ENCODE assay signal across 21 cellular contexts in the genomic region with DNA sequence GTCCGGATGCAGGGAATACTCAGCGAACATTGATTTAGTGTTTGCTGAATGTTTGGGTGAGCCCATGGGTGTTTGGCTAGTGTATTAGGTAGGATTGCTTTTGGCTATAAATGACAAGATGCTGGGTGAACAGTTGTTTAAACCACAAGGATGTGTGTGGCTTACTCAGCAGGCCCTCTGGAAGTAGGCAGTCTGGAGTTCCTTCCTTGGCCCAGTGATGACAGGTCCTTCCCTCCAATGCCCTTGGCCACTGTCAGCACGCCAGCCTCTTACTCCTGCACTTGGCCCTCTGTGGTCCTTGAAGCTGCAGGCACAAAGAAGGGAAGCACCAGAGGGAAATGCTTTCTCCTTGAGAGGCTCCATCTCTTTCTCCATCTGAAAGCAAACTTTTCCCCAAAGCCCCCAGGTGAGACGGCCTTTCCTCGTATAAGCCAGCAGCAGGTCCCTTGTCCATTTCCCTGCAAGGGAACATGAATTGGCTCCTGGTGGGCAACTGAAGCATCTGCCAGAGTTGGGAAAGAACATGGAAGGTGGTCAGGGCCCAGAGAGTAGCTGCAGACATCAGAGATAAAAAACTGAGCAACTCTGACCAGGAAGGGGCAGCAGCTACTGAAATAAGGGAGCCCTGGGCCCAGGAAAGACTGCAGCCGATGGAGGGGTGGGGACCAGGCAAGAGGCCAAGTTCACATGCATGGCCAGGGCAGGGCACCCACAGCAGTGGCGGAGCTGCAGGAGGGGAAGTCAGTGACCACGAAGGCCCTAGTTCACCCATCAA.
DNase-seq lines count a peak whose midpoint lies in the region; ATAC-seq and TF ChIP-seq lines count a peak whose summit lies in the region.
"Had no signal": no experiment of that assay in that cellular context is flagged by ENCODE, and none has a peak within 500 bp of the region (broad histone marks: within the 10 kb centered on the region; RNA-seq: fewer than 3 reads in every experiment).

No MANE protein-coding gene starts in this region.

- H3K4ac ChIP-seq in neuronal stem cell (ENCODE audit: low read length) (no peak overlapping the region), trophoblast cell (ENCODE audit: low read depth, low read length) (no peak overlapping the region)

- DNase-seq in cardiac septum (ENCODE audit: low spot score) (peak; percentile 66), heart right ventricle (no peak), RWPE2 (ENCODE audit: low spot score) (peak; percentile 50), neuronal stem cell (ENCODE audit: low spot score) (no peak), PC-9 (no peak), trophoblast cell (no peak)
- no peak for DNase-seq in stimulated activated CD4-positive, alpha-beta T cell treated with anti-CD3 and anti-CD28 coated beads, Interleukin-2, amount 100 ng/mL, for 48 hours
- DNase-seq: activated gamma-delta T cell treated with Interleukin-2 at 50 U/mL for 16 hours, amniotic stem cell, cortex of kidney, Karpas-422, naive B cell, NCI-H1048, NCI-H187 treated with DMSO at 0.1 percent for 48 hours, NCI-H345, SIG-M5 had no signal

- TF ChIP-seq CTCF in heart right ventricle (IDR thresholded peaks at IDR 0.05) (no peak), RWPE2 (IDR thresholded peaks at IDR 0.05; ENCODE audit: poor library complexity, severe bottlenecking) (no peak), PC-9 (conservative IDR thresholded peaks at IDR 0.05) (no peak)

- CTCF ChIA-PET in PC-9 (lab: Charles Lee), result no interaction called here

- H3K27ac ChIP-seq in heart right ventricle, result no peak overlapping the region
- no peak overlapping the region for H3K27ac ChIP-seq in RWPE2 (ENCODE audit: poor library complexity, severe bottlenecking)
- H3K27ac ChIP-seq in neuronal stem cell (replicated peaks; ENCODE audit: low read length), result no peak overlapping the region
- no peak overlapping the region for H3K27ac ChIP-seq in PC-9
- no peak overlapping the region for H3K27ac ChIP-seq in trophoblast cell (ENCODE audit: low read depth, low read length)
- H3K27ac ChIP-seq: breast epithelium, right atrium auricular region, vagina had no signal

- H3K23ac ChIP-seq in neuronal stem cell (ENCODE audit: low read depth, low read length, poor library complexity) (no peak overlapping the region), trophoblast cell (ENCODE audit: low read length) (no peak overlapping the region)

- no peaks in the 10 kb centered on the region for H3F3A ChIP-seq in PC-9 (ENCODE audit: insufficient read depth, low read depth)

- H4K12ac ChIP-seq in trophoblast cell (ENCODE audit: low read depth, low read length), result no peak overlapping the region

- H3K14ac ChIP-seq in neuronal stem cell (ENCODE audit: low read length), result no peak overlapping the region
- H3K14ac ChIP-seq in trophoblast cell (ENCODE audit: low read length), result no peak overlapping the region

- H3K4me2 ChIP-seq in neuronal stem cell (ENCODE audit: insufficient read depth, low read length, poor library complexity, severe bottlenecking), result no peak overlapping the region
- no peak overlapping the region for H3K4me2 ChIP-seq in PC-9
- H3K4me2 ChIP-seq in trophoblast cell (ENCODE audit: low read length), result no peak overlapping the region

- H2AFZ ChIP-seq in neuronal stem cell (ENCODE audit: low read length) (no peak overlapping the region), PC-9 (no peak overlapping the region), trophoblast cell (ENCODE audit: insufficient read depth, low read length, poor library complexity) (no peak overlapping the region)

- no peak overlapping the region for H3K9ac ChIP-seq in neuronal stem cell (ENCODE audit: low read depth, low read length, poor library complexity)
- no peak overlapping the region for H3K9ac ChIP-seq in trophoblast cell (ENCODE audit: low read length)

- WGBS in heart right ventricle, 2 donors, result 85 to 86% methylated on average over 8 of the region's 8 CpGs
- WGBS in neuronal stem cell (ENCODE audit: extremely low coverage in 2 of 2, insufficient read length in 2 of 2, insufficient replicate concordance in 1 of 2), 2 donors, result no CpG with 5 or more reads among the region's 8 CpGs
- no CpG with 5 or more reads among the region's 8 CpGs for WGBS in trophoblast cell (ENCODE audit: extremely low coverage, insufficient coverage, insufficient read length)

- H3K79me2 ChIP-seq in PC-9 (ENCODE audit: low read depth) (no peaks in the 10 kb centered on the region), trophoblast cell (ENCODE audit: control insufficient read depth, insufficient read depth, low read length, poor library complexity) (no peaks in the 10 kb centered on the region)

- intact Hi-C loops in cardiac septum (cut with DNase I) (no loop called here), heart right ventricle (cut with DNase I) (no loop called here), PC-9 (cut with micrococcal nuclease; ENCODE audit: unreplicated experiment) (no loop called here)

- no peak overlapping the region for H3K4me3 ChIP-seq in heart right ventricle
- no peak overlapping the region for H3K4me3 ChIP-seq in RWPE2 (ENCODE audit: severe bottlenecking)
- H3K4me3 ChIP-seq in neuronal stem cell (ENCODE audit: low read length in 2 of 2), result no peak overlapping the region
- H3K4me3 ChIP-seq in PC-9, result no peak overlapping the region
- H3K4me3 ChIP-seq in trophoblast cell (ENCODE audit: low read depth, low read length), result no peak overlapping the region
- H3K4me3 ChIP-seq: breast epithelium, right atrium auricular region, vagina had no signal

- H4K20me1 ChIP-seq in PC-9 (ENCODE audit: insufficient read depth), result no peaks in the 10 kb centered on the region

- no peak overlapping the region for H4K91ac ChIP-seq in neuronal stem cell (ENCODE audit: low read depth, low read length, poor library complexity)
- H4K91ac ChIP-seq in trophoblast cell (ENCODE audit: low read depth, low read length), result no peak overlapping the region

- peak overlapping the region; percentile 5 for H3K18ac ChIP-seq in neuronal stem cell (ENCODE audit: low read length)
- H3K18ac ChIP-seq in trophoblast cell (ENCODE audit: low read length), result no peak overlapping the region

- no TSS peak for BruUV-seq in PC-9 (replicated peaks; lab: Mats Ljungman, UMichigan)

- H2BK12ac ChIP-seq in neuronal stem cell (ENCODE audit: low read length) (no peak overlapping the region), trophoblast cell (ENCODE audit: low read length) (no peak overlapping the region)

- H3K9me3 ChIP-seq in heart right ventricle (no peaks in the 10 kb centered on the region), RWPE2 (ENCODE audit: severe bottlenecking) (no peaks in the 10 kb centered on the region), neuronal stem cell (replicated peaks in 1 of 2; ENCODE audit: control insufficient read depth in 2 of 2, insufficient read depth in 1 of 2, low read depth in 1 of 2, low read length in 2 of 2) (no peaks in the 10 kb centered on the region), PC-9 (ENCODE audit: insufficient read depth, low read depth) (no peaks in the 10 kb centered on the region), trophoblast cell (ENCODE audit: insufficient read depth, low read depth, low read length) (no peaks in the 10 kb centered on the region)
- H3K9me3 ChIP-seq: breast epithelium, right atrium auricular region, vagina had no signal

- no peak for ATAC-seq in heart right ventricle
- ATAC-seq in RWPE2 (ENCODE audit: low read depth), result no peak
- ATAC-seq in HG02981 (IDR thresholded peaks at IDR 0.05; ENCODE audit: unreplicated experiment), result no peak
- ATAC-seq: CD8-positive, alpha-beta T cell had no signal

- H3K79me1 ChIP-seq in neuronal stem cell (ENCODE audit: low read depth, low read length) (no peaks in the 10 kb centered on the region), trophoblast cell (ENCODE audit: low read length) (no peaks in the 10 kb centered on the region)

- H2BK15ac ChIP-seq in neuronal stem cell (ENCODE audit: low read length), result no peak overlapping the region

- H2AK5ac ChIP-seq in neuronal stem cell (ENCODE audit: low read depth, low read length), result no peak overlapping the region
- H2AK5ac ChIP-seq in trophoblast cell (ENCODE audit: low read length), result no peak overlapping the region

- no peak overlapping the region for H2BK5ac ChIP-seq in neuronal stem cell (ENCODE audit: low read length)
- H2BK5ac ChIP-seq in trophoblast cell (ENCODE audit: low read depth, low read length, poor library complexity), result no peak overlapping the region

- POLR2A ChIA-PET in PC-9 (lab: Charles Lee; ENCODE audit: unreplicated experiment), result no interaction called here

- no peaks in the 10 kb centered on the region for H3K9me2 ChIP-seq in PC-9 (ENCODE audit: insufficient read depth)

- H2BK120ac ChIP-seq in neuronal stem cell (ENCODE audit: low read depth, low read length), result no peak overlapping the region
- H2BK120ac ChIP-seq in trophoblast cell (ENCODE audit: insufficient read depth, low read length, poor library complexity), result no peak overlapping the region

- no peaks in the 10 kb centered on the region for H3K36me3 ChIP-seq in heart right ventricle
- no peaks in the 10 kb centered on the region for H3K36me3 ChIP-seq in RWPE2 (ENCODE audit: low read depth)
- no peaks in the 10 kb centered on the region for H3K36me3 ChIP-seq in neuronal stem cell (replicated peaks in 1 of 2; ENCODE audit: control insufficient read depth in 2 of 2, insufficient read depth in 2 of 2, low read length in 2 of 2)
- H3K36me3 ChIP-seq in PC-9 (ENCODE audit: low read depth), result no peaks in the 10 kb centered on the region
- H3K36me3 ChIP-seq in trophoblast cell (ENCODE audit: control insufficient read depth in 1 of 2, insufficient read depth in 2 of 2, low read length in 2 of 2), result no peaks in the 10 kb centered on the region
- H3K36me3 ChIP-seq: breast epithelium, right atrium auricular region, vagina had no signal

- H4K8ac ChIP-seq in neuronal stem cell (ENCODE audit: low read depth, low read length), result no peak overlapping the region
- no peak overlapping the region for H4K8ac ChIP-seq in trophoblast cell (ENCODE audit: low read depth, low read length)

- H3K27me3 ChIP-seq in heart right ventricle, result peaks cover 0 to 15% (median 0%) of the 10 kb centered on the region in 7 donors
- no peaks in the 10 kb centered on the region for H3K27me3 ChIP-seq in RWPE2 (ENCODE audit: insufficient read depth, poor library complexity, severe bottlenecking)
- peaks cover 0 to 30% (median 0%) of the 10 kb centered on the region in 3 experiments for H3K27me3 ChIP-seq in neuronal stem cell (ENCODE audit: control insufficient read depth in 3 of 3, insufficient read depth in 3 of 3, low read depth in 1 of 3, low read length in 3 of 3)
- peaks cover 55% of the 10 kb centered on the region for H3K27me3 ChIP-seq in PC-9 (ENCODE audit: insufficient read depth, low read depth)
- no peaks in the 10 kb centered on the region for H3K27me3 ChIP-seq in trophoblast cell (ENCODE audit: insufficient read depth, low read length)
- H3K27me3 ChIP-seq: breast epithelium, right atrium auricular region, vagina had no signal

- H3K4me1 ChIP-seq in heart right ventricle (peaks cover 0 to 5% (median 0%) of the 10 kb centered on the region in 9 donors), RWPE2 (ENCODE audit: insufficient read depth, poor library complexity, severe bottlenecking) (no peaks in the 10 kb centered on the region), neuronal stem cell (ENCODE audit: control insufficient read depth in 2 of 2, insufficient read depth in 1 of 2, low read depth in 1 of 2, low read length in 2 of 2) (peaks cover 0 to 4% of the 10 kb centered on the region in 2 donors), PC-9 (replicated peaks; ENCODE audit: insufficient read depth) (no peaks in the 10 kb centered on the region), trophoblast cell (ENCODE audit: control insufficient read depth in 1 of 2, insufficient read depth in 2 of 2, low read length in 2 of 2) (peaks cover 0 to 2% of the 10 kb centered on the region in 2 experiments)
- H3K4me1 ChIP-seq: breast epithelium, right atrium auricular region, vagina had no signal

Comparison
In these comparisons a context has a peak if more than half of its experiments do, and no peak if none do; other contexts are left out.
1. DNase-seq: peak in cardiac septum (single experiment) and RWPE2 (single experiment); none in heart right ventricle (0 of 2), neuronal stem cell (single experiment), stimulated activated CD4-positive, alpha-beta T cell treated with anti-CD3 and anti-CD28 coated beads, Interleukin-2, amount 100 ng/mL, for 48 hours (0 of 2), PC-9 (0 of 2) and trophoblast cell (0 of 2).